In the genomic region with DNA sequence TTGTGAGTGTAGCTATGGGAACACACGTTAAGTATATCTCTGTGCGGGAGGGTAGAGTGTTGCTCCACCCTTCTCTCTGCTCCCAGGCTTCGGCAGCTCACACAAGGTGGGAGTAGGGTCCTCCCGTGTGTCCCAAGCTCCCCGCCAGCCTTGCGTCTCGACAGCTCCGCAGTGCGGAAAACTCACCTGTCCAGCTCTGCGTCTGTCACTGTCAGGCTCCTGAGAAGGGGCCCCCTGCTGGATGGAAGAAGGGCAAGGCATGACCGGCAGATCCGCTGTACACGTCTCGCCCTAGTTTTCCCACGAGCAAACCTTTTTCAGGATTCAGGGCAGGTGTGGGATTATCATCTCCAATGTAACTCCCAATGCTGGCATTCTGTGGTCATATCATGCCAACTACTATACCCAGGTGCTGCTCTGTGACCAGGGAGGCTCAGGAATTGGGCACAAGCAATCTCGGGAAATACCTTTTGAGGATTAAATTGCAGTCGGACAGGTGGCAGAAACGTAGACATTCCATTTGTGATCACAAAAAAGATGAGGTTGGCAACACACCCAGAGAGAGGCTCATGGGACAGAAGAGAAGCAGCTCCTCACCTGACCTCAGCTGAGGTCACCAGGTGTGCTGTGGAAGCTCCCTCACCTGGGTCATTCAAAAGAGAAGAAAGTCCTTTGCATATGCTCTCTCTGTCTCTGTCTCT, we compare ENCODE assay signal across 11 cellular contexts.
DNase-seq lines count a peak whose midpoint lies in the region; ATAC-seq and TF ChIP-seq lines count a peak whose summit lies in the region.
"Had no signal": no experiment of that assay in that cellular context is flagged by ENCODE, and none has a peak within 500 bp of the region (broad histone marks: within the 10 kb centered on the region; RNA-seq: fewer than 3 reads in every experiment).

No MANE protein-coding gene starts in this region.

- no peak for TF ChIP-seq POLR2A in prostate gland (IDR thresholded peaks at IDR 0.05)

- H3K27me3 ChIP-seq in MM.1S (replicated peaks; ENCODE audit: insufficient read depth, low read length) (no peaks in the 10 kb centered on the region), foreskin keratinocyte (no peaks in the 10 kb centered on the region), prostate gland (replicated peaks; ENCODE audit: insufficient read depth) (no peaks in the 10 kb centered on the region)
- H3K27me3 ChIP-seq: brain microvascular endothelial cell had no signal

- no peaks in the 10 kb centered on the region for H3F3A ChIP-seq in MM.1S (ENCODE audit: insufficient read depth, low read length)

- no peaks in the 10 kb centered on the region for H3K9me2 ChIP-seq in MM.1S (replicated peaks; ENCODE audit: insufficient read depth, low read length)

- ATAC-seq in foreskin keratinocyte = peak; percentile 44

- H3K9ac ChIP-seq in MM.1S (ENCODE audit: low read length) = no peak overlapping the region

- H4K20me1 ChIP-seq in MM.1S (ENCODE audit: insufficient read depth, low read length) = no peaks in the 10 kb centered on the region

- no peak overlapping the region for H3K4me2 ChIP-seq in MM.1S (ENCODE audit: low read depth, low read length)

- H3K36me3 ChIP-seq in MM.1S (replicated peaks; ENCODE audit: insufficient read depth, low read length) = no peaks in the 10 kb centered on the region
- no peaks in the 10 kb centered on the region for H3K36me3 ChIP-seq in prostate gland
- H3K36me3 ChIP-seq: brain microvascular endothelial cell had no signal

- no peak overlapping the region for H2AFZ ChIP-seq in MM.1S (ENCODE audit: low read length)

- H3K4me3 ChIP-seq in GM12865 (ENCODE audit: low read depth, low read length) = no peak overlapping the region
- no peak overlapping the region for H3K4me3 ChIP-seq in MM.1S (ENCODE audit: low read length)
- H3K4me3 ChIP-seq in prostate gland = no peak overlapping the region

- TF ChIP-seq CTCF in GM12865 (IDR thresholded peaks at IDR 0.05; ENCODE audit: insufficient read depth, low read depth, low read length, missing control alignments) = peak; percentile 22
- peak; percentile 14 for TF ChIP-seq CTCF in MM.1S (IDR thresholded peaks at IDR 0.05; ENCODE audit: low read length)
- peak; percentile 44 for TF ChIP-seq CTCF in foreskin keratinocyte (conservative IDR thresholded peaks at IDR 0.05)
- TF ChIP-seq CTCF in prostate gland (IDR thresholded peaks at IDR 0.05) = peak in 3 of 4 experiments; percentile 30 to 61 (median 56)

- H3K79me2 ChIP-seq in MM.1S (ENCODE audit: low read length) = no peaks in the 10 kb centered on the region

- H3K4me1 ChIP-seq in MM.1S (ENCODE audit: low read length) = no peaks in the 10 kb centered on the region
- H3K4me1 ChIP-seq in foreskin keratinocyte = no peaks in the 10 kb centered on the region
- H3K4me1 ChIP-seq in prostate gland (replicated peaks) = no peaks in the 10 kb centered on the region

- WGBS in prostate gland = 46% methylated on average over 18 of the region's 18 CpGs

- no peak overlapping the region for H3K27ac ChIP-seq in MM.1S (ENCODE audit: low read length)
- H3K27ac ChIP-seq in foreskin keratinocyte = no peak overlapping the region
- no peak overlapping the region for H3K27ac ChIP-seq in prostate gland
- H3K27ac ChIP-seq: brain microvascular endothelial cell had no signal

- DNase-seq in GM12865 (ENCODE audit: low read depth) (no peak), MM.1S (no peak), foreskin keratinocyte (no peak), prostate gland (ENCODE audit: low spot score) (peak; percentile 44), epidermal melanocyte (ENCODE audit: insufficient read length, low spot score) (no peak), NCI-H524 treated with DMSO at 0.1 percent for 48 hours (lab: John Stamatoyannopoulos, UW) (no peak), NCI-H2196 (lab: John Stamatoyannopoulos, UW; ENCODE audit: unreplicated experiment) (no peak)
- DNase-seq: activated T-cell treated with anti-CD3 and anti-CD28 coated beads, Interleukin-2, amount 50 U/mL, for 1 hour; brain microvascular endothelial cell; KG1; kidney glomerular epithelial cell had no signal

- H3K9me3 ChIP-seq in MM.1S (replicated peaks; ENCODE audit: insufficient read depth, low read length) (no peaks in the 10 kb centered on the region), prostate gland (no peaks in the 10 kb centered on the region)

- intact Hi-C loops in prostate gland (cut with DNase I) = no loop called here
